20 cellular contexts compared by ENCODE assay signal in genomic region chr1:5949761-5950100, GRCh38.
"Had no signal": no experiment of that assay in that cellular context is flagged by ENCODE, and none has a peak within 500 bp of the region (broad histone marks: within the 10 kb centered on the region; RNA-seq: fewer than 3 reads in every experiment).

No MANE protein-coding gene starts in this region.

- H3K4me3 Mint-ChIP-seq: activated CD4-positive, alpha-beta T cell treated with anti-CD3 and anti-CD28 coated beads for 36 hours; activated CD8-positive, alpha-beta T cell treated with anti-CD3 and anti-CD28 coated beads for 36 hours; activated T-helper 1 cell treated with anti-CD3 and anti-CD28 coated beads, Interleukin-12 subunit alpha, Interleukin-12 subunit beta, Interleukin-2, Interleukin-4 antibody, amounts not matched to agents 30 ng/mL and 10 ng/mL and 1 ng/mL, durations not matched to agents 14 hours and 24 hours and 36 hours; T-cell had no signal

- H3K4me3 ChIP-seq: cardiac muscle cell, SK-N-MC had no signal

- DNase-seq: activated CD4-positive, alpha-beta T cell treated with anti-CD3 and anti-CD28 coated beads for 36 hours; activated CD4-positive, alpha-beta T cell treated with anti-CD3 and anti-CD28 coated beads, Interleukin-2, amount 50 U/mL, for 1 hour; activated CD8-positive, alpha-beta memory T cell treated with anti-CD3 and anti-CD28 coated beads, Interleukin-2, amount 50 U/mL, for 4 hours; activated CD8-positive, alpha-beta T cell treated with anti-CD3 and anti-CD28 coated beads for 36 hours; activated effector memory CD4-positive, alpha-beta T cell treated with Interleukin-2 at 50 U/mL for 16 hours; activated naive CD4-positive, alpha-beta T cell treated with Interleukin-2 at 50 U/mL for 16 hours; brain microvascular endothelial cell; NCI-H1105 treated with DMSO at 0.1 percent for 48 hours; NCI-H1436 treated with DMSO at 0.1 percent for 48 hours; NCI-H187 treated with DMSO at 0.1 percent for 48 hours; NCI-H2081 treated with DMSO at 0.1 percent for 48 hours; NCI-H446; NCI-H524 treated with DMSO at 0.1 percent for 48 hours; SIG-M5; T-cell had no signal

- H3K27me3 ChIP-seq: brain microvascular endothelial cell, cardiac muscle cell had no signal

- H3K27me3 Mint-ChIP-seq: activated CD4-positive, alpha-beta T cell treated with anti-CD3 and anti-CD28 coated beads for 36 hours; activated CD8-positive, alpha-beta T cell treated with anti-CD3 and anti-CD28 coated beads for 36 hours; T-cell had no signal

- H3K9me3 Mint-ChIP-seq: activated CD8-positive, alpha-beta T cell treated with anti-CD3 and anti-CD28 coated beads for 36 hours; activated naive CD4-positive, alpha-beta T cell treated with anti-CD3 and anti-CD28 coated beads, Interleukin-2, amount 50 U/mL, for 72 hours; activated T-helper 1 cell treated with anti-CD3 and anti-CD28 coated beads, Interleukin-12 subunit alpha, Interleukin-12 subunit beta, Interleukin-2, Interleukin-4 antibody, amounts not matched to agents 30 ng/mL and 10 ng/mL and 1 ng/mL, durations not matched to agents 14 hours and 24 hours and 36 hours; T-cell had no signal

- H3K27ac ChIP-seq: brain microvascular endothelial cell, cardiac muscle cell, SK-N-MC, WERI-Rb-1 had no signal

- H3K36me3 ChIP-seq: brain microvascular endothelial cell had no signal

- H3K27ac Mint-ChIP-seq: activated CD4-positive, alpha-beta T cell treated with anti-CD3 and anti-CD28 coated beads for 36 hours; activated CD8-positive, alpha-beta T cell treated with anti-CD3 and anti-CD28 coated beads for 36 hours; activated T-helper 1 cell treated with anti-CD3 and anti-CD28 coated beads, Interleukin-12 subunit alpha, Interleukin-12 subunit beta, Interleukin-2, Interleukin-4 antibody, amounts not matched to agents 30 ng/mL and 10 ng/mL and 1 ng/mL, durations not matched to agents 14 hours and 24 hours and 36 hours; T-cell had no signal
